15 cellular contexts compared by ENCODE assay signal in genomic region chr18:62754026-62754425, GRCh38. TPM values are rescaled to one million over a fixed set of nuclear protein-coding genes. Genes with fewer than 3 reads are reported as not detected.
A peak's percentile ranks its signal among the peaks of the same experiment; 100 is the strongest.
DNase-seq lines count a peak whose midpoint lies in the region; ATAC-seq and TF ChIP-seq lines count a peak whose summit lies in the region.
"Had no signal": no experiment of that assay in that cellular context is flagged by ENCODE, and none has a peak within 500 bp of the region (broad histone marks: within the 10 kb centered on the region; RNA-seq: fewer than 3 reads in every experiment).

No MANE protein-coding gene starts in this region.

- H3F3A ChIP-seq in neural progenitor cell (ENCODE audit: low read depth): peaks cover 52% of the 10 kb centered on the region

- H3K36me3 Mint-ChIP-seq in WTC11 (peaks cover 5% of the 10 kb centered on the region), neural progenitor cell (peaks cover 14% of the 10 kb centered on the region)
- H3K36me3 Mint-ChIP-seq: CD14-positive monocyte had no signal

- no peak overlapping the region for H2AFZ ChIP-seq in neural progenitor cell (replicated peaks)

- H3K4me2 ChIP-seq in neural progenitor cell: peak overlapping the region; percentile 8

- no peak overlapping the region for H3K4me3 ChIP-seq in neural progenitor cell
- H3K4me3 ChIP-seq: MG63 had no signal

- H3K27ac ChIP-seq in neural progenitor cell: no peak overlapping the region

- no peaks in the 10 kb centered on the region for H3K9me3 ChIP-seq in neural progenitor cell (ENCODE audit: low read depth)
- H3K9me3 ChIP-seq: MG63 had no signal

- TF ChIP-seq CTCF in WTC11 (IDR thresholded peaks at IDR 0.05): no peak
- TF ChIP-seq CTCF in neural progenitor cell (IDR thresholded peaks at IDR 0.05): no peak

- H3K9me3 Mint-ChIP-seq in WTC11 (peaks cover 4% of the 10 kb centered on the region), neural progenitor cell (peaks cover 12% of the 10 kb centered on the region)

- ATAC-seq in WTC11 (no peak), GM19397 (IDR thresholded peaks at IDR 0.05; ENCODE audit: unreplicated experiment) (no peak), GM18907 (IDR thresholded peaks at IDR 0.05; ENCODE audit: unreplicated experiment) (no peak)
- ATAC-seq: HCT116 had no signal

- no peak overlapping the region for H3K9ac ChIP-seq in neural progenitor cell

- DNase-seq in WTC11 (ENCODE audit: low spot score) (no peak), islet precursor cell (peak; percentile 67), neural progenitor cell (ENCODE audit: low spot score) (no peak), DMS79 (lab: John Stamatoyannopoulos, UW) (no peak)
- no peak for DNase-seq in activated CD8-positive, alpha-beta memory T cell treated with anti-CD3 and anti-CD28 coated beads for 24 hours
- DNase-seq: ACHN, AML-193, COR-L47, MG63, NCI-H1092 treated with DMSO at 0.1 percent for 48 hours, NCI-H1694 had no signal

- H3K27ac Mint-ChIP-seq in WTC11: peak overlapping the region; percentile 46
- H3K27ac Mint-ChIP-seq in neural progenitor cell: no peak overlapping the region
- H3K27ac Mint-ChIP-seq: CD14-positive monocyte had no signal

- peaks cover 98% of the 10 kb centered on the region for H3K79me2 ChIP-seq in neural progenitor cell (ENCODE audit: low read depth)

- no peaks in the 10 kb centered on the region for H3K36me3 ChIP-seq in neural progenitor cell
- H3K36me3 ChIP-seq: MG63 had no signal

- no peak overlapping the region for H3K4me3 Mint-ChIP-seq in WTC11
- H3K4me3 Mint-ChIP-seq in neural progenitor cell: no peak overlapping the region
- H3K4me3 Mint-ChIP-seq: CD14-positive monocyte had no signal

- H3K4me1 ChIP-seq in neural progenitor cell: peaks cover 77% of the 10 kb centered on the region

- no peaks in the 10 kb centered on the region for H3K27me3 ChIP-seq in neural progenitor cell
- H3K27me3 ChIP-seq: MG63 had no signal

- CTCF ChIA-PET in WTC11 (lab: Charles Lee): interaction anchor here (1.0 kb wide), 1 partner anchor 12 kb away, joined by 4 read pairs; no protein-coding TSS in a partner anchor

- H3K27me3 Mint-ChIP-seq in WTC11 (ENCODE audit: low read depth): no peaks in the 10 kb centered on the region; the same call in 1 of the 2 replicates
- no peaks in the 10 kb centered on the region for H3K27me3 Mint-ChIP-seq in neural progenitor cell (ENCODE audit: insufficient read depth, low read depth)

- peaks cover 95% of the 10 kb centered on the region for H3K4me1 Mint-ChIP-seq in WTC11
- H3K4me1 Mint-ChIP-seq in neural progenitor cell: peaks cover 64% of the 10 kb centered on the region

- POLR2A ChIA-PET in WTC11 (lab: Charles Lee): interaction anchor here (1.4 kb wide), 1 partner anchor 12 kb away, joined by 4 read pairs; no protein-coding TSS in a partner anchor

- H4K20me1 ChIP-seq in neural progenitor cell (ENCODE audit: low read depth): peaks cover 88% of the 10 kb centered on the region

TF ChIP-seq in WTC11, 78 proteins besides CTCF, POLR2A, EP300 and RAD21:
- TF ChIP-seq FOXP1 (CRISPR knock-in tag; IDR thresholded peaks at IDR 0.05; ENCODE audit: borderline replicate concordance): no peak
- no peak for TF ChIP-seq ZNF671 (CRISPR knock-in tag; IDR thresholded peaks at IDR 0.05)
- TF ChIP-seq HMGA2 (CRISPR knock-in tag; IDR thresholded peaks at IDR 0.05): no peak
- no peak for TF ChIP-seq AFF4 (CRISPR knock-in tag; IDR thresholded peaks at IDR 0.05; ENCODE audit: borderline replicate concordance)
- TF ChIP-seq USF1 (CRISPR knock-in tag; IDR thresholded peaks at IDR 0.05): no peak
- TF ChIP-seq, protein P1, sequence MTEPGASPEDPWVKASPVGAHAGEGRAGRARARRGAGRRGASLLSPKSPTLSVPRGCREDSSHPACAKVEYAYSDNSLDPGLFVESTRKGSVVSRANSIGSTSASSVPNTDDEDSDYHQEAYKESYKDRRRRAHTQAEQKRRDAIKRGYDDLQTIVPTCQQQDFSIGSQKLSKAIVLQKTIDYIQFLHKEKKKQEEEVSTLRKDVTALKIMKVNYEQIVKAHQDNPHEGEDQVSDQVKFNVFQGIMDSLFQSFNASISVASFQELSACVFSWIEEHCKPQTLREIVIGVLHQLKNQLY (CRISPR knock-in tag; IDR thresholded peaks at IDR 0.05): no peak
- no peak for TF ChIP-seq ATF1 (CRISPR knock-in tag; IDR thresholded peaks at IDR 0.05)
- TF ChIP-seq ZBTB21 (CRISPR knock-in tag; IDR thresholded peaks at IDR 0.05; ENCODE audit: borderline replicate concordance): no peak
- TF ChIP-seq, protein P2, sequence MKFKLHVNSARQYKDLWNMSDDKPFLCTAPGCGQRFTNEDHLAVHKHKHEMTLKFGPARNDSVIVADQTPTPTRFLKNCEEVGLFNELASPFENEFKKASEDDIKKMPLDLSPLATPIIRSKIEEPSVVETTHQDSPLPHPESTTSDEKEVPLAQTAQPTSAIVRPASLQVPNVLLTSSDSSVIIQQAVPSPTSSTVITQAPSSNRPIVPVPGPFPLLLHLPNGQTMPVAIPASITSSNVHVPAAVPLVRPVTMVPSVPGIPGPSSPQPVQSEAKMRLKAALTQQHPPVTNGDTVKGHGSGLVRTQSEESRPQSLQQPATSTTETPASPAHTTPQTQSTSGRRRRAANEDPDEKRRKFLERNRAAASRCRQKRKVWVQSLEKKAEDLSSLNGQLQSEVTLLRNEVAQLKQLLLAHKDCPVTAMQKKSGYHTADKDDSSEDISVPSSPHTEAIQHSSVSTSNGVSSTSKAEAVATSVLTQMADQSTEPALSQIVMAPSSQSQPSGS (CRISPR knock-in tag; IDR thresholded peaks at IDR 0.05; ENCODE audit: borderline replicate concordance, low read depth): no peak
- no peak for TF ChIP-seq NR2C2 (CRISPR knock-in tag; IDR thresholded peaks at IDR 0.05)
- no peak for TF ChIP-seq FOXP4 (CRISPR knock-in tag; IDR thresholded peaks at IDR 0.05)
- TF ChIP-seq NFATC4 (CRISPR knock-in tag; IDR thresholded peaks at IDR 0.05): no peak
- TF ChIP-seq E2F5 (CRISPR knock-in tag; IDR thresholded peaks at IDR 0.05): no peak
- no peak for TF ChIP-seq OVOL2 (CRISPR knock-in tag; IDR thresholded peaks at IDR 0.05; ENCODE audit: borderline replicate concordance)
- no peak for TF ChIP-seq ZNF219 (CRISPR knock-in tag; IDR thresholded peaks at IDR 0.05; ENCODE audit: borderline replicate concordance)

RNA-seq across cellular contexts. Expression of gene PHLPP1, which starts 38.7 kb away (rescaled TPM):
- total RNA-seq in WTC11 (2021): 49.1 to 52.0 TPM (median 49.5 TPM) in 3 replicates
- total RNA-seq in neural progenitor cell (ENCODE audit: low replicate concordance): 20.8 and 23.8 TPM in 2 replicates
